1 cellular context compared by ENCODE assay signal in genomic region chr11:77413850-77414249, GRCh38.
TF ChIP-seq lines count a peak whose summit lies in the region.

No MANE protein-coding gene starts in this region.

TF ChIP-seq in GM23338, 12 proteins besides CTCF, POLR2A, EP300 and RAD21:
- no peak for TF ChIP-seq JUNB (IDR thresholded peaks at IDR 0.05; ENCODE audit: unreplicated experiment)
- TF ChIP-seq ZNF331 (CRISPR knock-in tag; IDR thresholded peaks at IDR 0.05; ENCODE audit: low read depth) = no peak
- no peak for TF ChIP-seq POLR2AphosphoS5 (IDR thresholded peaks at IDR 0.05; ENCODE audit: low read depth)
- no peak for TF ChIP-seq CREB1 (CRISPR knock-in tag; IDR thresholded peaks at IDR 0.05; ENCODE audit: low read depth)
- TF ChIP-seq STAT1 (IDR thresholded peaks at IDR 0.05; ENCODE audit: unreplicated experiment) = no peak
- TF ChIP-seq ZNF114 (CRISPR knock-in tag; IDR thresholded peaks at IDR 0.05) = no peak
- no peak for TF ChIP-seq ZNF462 (CRISPR knock-in tag; IDR thresholded peaks at IDR 0.05)
- TF ChIP-seq REST (IDR thresholded peaks at IDR 0.05; ENCODE audit: unreplicated experiment) = no peak
- TF ChIP-seq, protein P1, sequence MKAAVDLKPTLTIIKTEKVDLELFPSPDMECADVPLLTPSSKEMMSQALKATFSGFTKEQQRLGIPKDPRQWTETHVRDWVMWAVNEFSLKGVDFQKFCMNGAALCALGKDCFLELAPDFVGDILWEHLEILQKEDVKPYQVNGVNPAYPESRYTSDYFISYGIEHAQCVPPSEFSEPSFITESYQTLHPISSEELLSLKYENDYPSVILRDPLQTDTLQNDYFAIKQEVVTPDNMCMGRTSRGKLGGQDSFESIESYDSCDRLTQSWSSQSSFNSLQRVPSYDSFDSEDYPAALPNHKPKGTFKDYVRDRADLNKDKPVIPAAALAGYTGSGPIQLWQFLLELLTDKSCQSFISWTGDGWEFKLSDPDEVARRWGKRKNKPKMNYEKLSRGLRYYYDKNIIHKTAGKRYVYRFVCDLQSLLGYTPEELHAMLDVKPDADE (IDR thresholded peaks at IDR 0.05) = no peak
- no peak for TF ChIP-seq EZH2 (IDR thresholded peaks at IDR 0.05; ENCODE audit: low read depth, unreplicated experiment)
- TF ChIP-seq NANOG (IDR thresholded peaks at IDR 0.05; ENCODE audit: borderline replicate concordance) = no peak
- no peak for TF ChIP-seq EZH2phosphoT487 (IDR thresholded peaks at IDR 0.05; ENCODE audit: unreplicated experiment)
